ENCODE assay signal across 8 cellular contexts in the genomic region with DNA sequence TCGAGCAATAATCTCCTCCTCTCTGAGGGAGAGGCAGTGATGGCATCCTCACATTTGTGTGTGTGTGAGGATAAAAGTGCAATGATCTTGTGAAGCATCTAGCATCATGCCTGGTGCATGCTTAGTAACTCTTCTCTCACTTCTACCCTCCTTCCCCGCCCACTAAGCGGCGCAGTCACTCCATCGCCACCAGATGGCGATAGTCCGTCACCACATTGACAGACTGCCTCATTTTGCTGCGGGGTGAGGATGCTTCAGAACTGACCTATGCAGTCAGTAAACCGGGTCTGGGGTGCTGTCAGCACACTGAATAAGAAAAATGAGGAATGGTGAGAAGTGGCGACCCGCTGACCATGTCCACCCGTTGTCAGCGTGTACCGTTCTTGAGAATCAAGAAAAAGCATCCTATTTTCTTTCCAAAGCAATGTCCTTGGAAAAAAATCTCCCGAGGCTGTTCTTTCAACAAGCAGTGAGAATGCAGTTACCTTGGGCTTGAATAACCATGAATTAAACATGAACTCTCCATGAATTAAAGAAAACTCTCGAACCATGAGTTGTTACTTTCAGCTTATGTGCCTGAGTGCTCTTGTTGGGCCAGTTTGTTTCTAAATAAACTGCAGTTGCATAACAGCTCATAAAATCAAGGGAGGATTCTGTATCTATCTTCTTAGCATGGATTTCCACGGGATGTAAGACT. TPM values are rescaled to one million over a fixed set of nuclear protein-coding genes. Genes with fewer than 3 reads are reported as not detected.
DNase-seq lines count a peak whose midpoint lies in the region; ATAC-seq and TF ChIP-seq lines count a peak whose summit lies in the region.

No MANE protein-coding gene starts in this region.

- no peak overlapping the region for H3K27ac Mint-ChIP-seq in GM23338

- H3K9me2 ChIP-seq in GM23338 (ENCODE audit: insufficient read depth): no peaks in the 10 kb centered on the region

- no peaks in the 10 kb centered on the region for H3K9me3 ChIP-seq in testis

- H3K4me3 ChIP-seq in GM23338 (no peak overlapping the region), LNCaP clone FGC (ENCODE audit: low read depth, low read length) (no peak overlapping the region), testis (no peak overlapping the region)

- ATAC-seq in GM23338 (peak; percentile 91), foreskin keratinocyte (peak; percentile 89), omental fat pad (ENCODE audit: low FRiP score) (peak; percentile 84)

- H3K9me3 Mint-ChIP-seq in GM23338: no peaks in the 10 kb centered on the region

- no peak overlapping the region for H3K4me2 ChIP-seq in GM23338

- no peaks in the 10 kb centered on the region for H3K79me2 ChIP-seq in GM23338 (replicated peaks; ENCODE audit: insufficient read depth)

- intact Hi-C loops in testis (cut with DNase I; ENCODE audit: low total_unique reads): no loop called here

- H3K27me3 ChIP-seq in GM23338 (ENCODE audit: insufficient read depth) (no peaks in the 10 kb centered on the region), foreskin keratinocyte (peaks cover 10% of the 10 kb centered on the region), testis (no peaks in the 10 kb centered on the region)

- H3K4me1 Mint-ChIP-seq in GM23338: peaks cover 23% of the 10 kb centered on the region

- H4K20me1 ChIP-seq in GM23338 (replicated peaks; ENCODE audit: insufficient read depth): no peaks in the 10 kb centered on the region

- no peaks in the 10 kb centered on the region for H3K36me3 Mint-ChIP-seq in GM23338 (ENCODE audit: low read depth)

- H3K36me3 ChIP-seq in GM23338 (ENCODE audit: insufficient read depth) (no peaks in the 10 kb centered on the region), testis (ENCODE audit: low read depth, missing control alignments) (no peaks in the 10 kb centered on the region)

- H3K27me3 Mint-ChIP-seq in GM23338 (ENCODE audit: insufficient read depth, low read depth, poor library complexity): peaks cover 7% of the 10 kb centered on the region

- TF ChIP-seq POLR2A in testis (IDR thresholded peaks at IDR 0.05): no peak

- H3F3A ChIP-seq in GM23338 (replicated peaks; ENCODE audit: low read depth): no peaks in the 10 kb centered on the region

- no peak overlapping the region for H3K4me3 Mint-ChIP-seq in GM23338

- H2AFZ ChIP-seq in GM23338: no peak overlapping the region

- DNase-seq in ELR (ENCODE audit: low read depth): peak; percentile 76
- DNase-seq in GM23338 (ENCODE audit: low spot score): peak; percentile 91
- peak; percentile 32 for DNase-seq in LNCaP clone FGC (ENCODE audit: low read depth)
- DNase-seq in SHP77 treated with DMSO at 0.1 percent for 48 hours (lab: John Stamatoyannopoulos, UW): peak; percentile 31
- peak; percentile 10 for DNase-seq in activated gamma-delta T cell (lab: John Stamatoyannopoulos, UW)
- DNase-seq in foreskin keratinocyte: peak; percentile 29 to 59
- peak; percentile 34 for DNase-seq in omental fat pad (ENCODE audit: low spot score)
- DNase-seq in testis: peak; percentile 87

- no peak overlapping the region for H3K27ac ChIP-seq in GM23338 (ENCODE audit: low read depth)
- H3K27ac ChIP-seq in foreskin keratinocyte: no peak overlapping the region
- H3K27ac ChIP-seq in testis: no peak overlapping the region

- TF ChIP-seq CTCF in GM23338 (conservative IDR thresholded peaks at IDR 0.05; ENCODE audit: low read depth in 2 of 2) (peak; percentile 97 to 99), LNCaP clone FGC (IDR thresholded peaks at IDR 0.05; ENCODE audit: control insufficient read depth, extremely low read depth, insufficient read depth) (peak; percentile 96), foreskin keratinocyte (conservative IDR thresholded peaks at IDR 0.05) (peak; percentile 94), omental fat pad (IDR thresholded peaks at IDR 0.05) (peak in 1 of 3 donors; percentile 54), testis (IDR thresholded peaks at IDR 0.05) (peak; percentile 85 to 92 (median 88))

- 16 to 22% methylated on average over 17 of the region's 17 CpGs for WGBS in testis, 2 donors

- H3K4me1 ChIP-seq in GM23338 (ENCODE audit: insufficient read depth) (peaks cover 17% of the 10 kb centered on the region), foreskin keratinocyte (peaks cover 10% of the 10 kb centered on the region), testis (no peaks in the 10 kb centered on the region)

TF ChIP-seq in GM23338, 12 proteins besides CTCF, POLR2A, EP300 and RAD21:
- TF ChIP-seq EZH2phosphoT487 (IDR thresholded peaks at IDR 0.05; ENCODE audit: unreplicated experiment): no peak
- no peak for TF ChIP-seq ZNF114 (CRISPR knock-in tag; IDR thresholded peaks at IDR 0.05)
- TF ChIP-seq, protein P1, sequence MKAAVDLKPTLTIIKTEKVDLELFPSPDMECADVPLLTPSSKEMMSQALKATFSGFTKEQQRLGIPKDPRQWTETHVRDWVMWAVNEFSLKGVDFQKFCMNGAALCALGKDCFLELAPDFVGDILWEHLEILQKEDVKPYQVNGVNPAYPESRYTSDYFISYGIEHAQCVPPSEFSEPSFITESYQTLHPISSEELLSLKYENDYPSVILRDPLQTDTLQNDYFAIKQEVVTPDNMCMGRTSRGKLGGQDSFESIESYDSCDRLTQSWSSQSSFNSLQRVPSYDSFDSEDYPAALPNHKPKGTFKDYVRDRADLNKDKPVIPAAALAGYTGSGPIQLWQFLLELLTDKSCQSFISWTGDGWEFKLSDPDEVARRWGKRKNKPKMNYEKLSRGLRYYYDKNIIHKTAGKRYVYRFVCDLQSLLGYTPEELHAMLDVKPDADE (IDR thresholded peaks at IDR 0.05): no peak
- no peak for TF ChIP-seq NANOG (IDR thresholded peaks at IDR 0.05; ENCODE audit: borderline replicate concordance)
TF ChIP-seq in GM23338: peak in this region for 0.

RNA-seq across cellular contexts. Expression of a gene that starts 37.3 kb away (rescaled TPM):
- total RNA-seq in GM23338 (2014; rRNA removed; shearing (Covaris generic)): 52.0 and 58.7 TPM in 2 replicates
- polyA plus RNA-seq in GM23338 (2016; fragmentation: Nextera tagmentation; extraction: Ambion mirVana): 45.1 and 50.5 TPM in 2 replicates
- 19.8 and 22.2 TPM in 2 replicates for total RNA-seq in foreskin keratinocyte
- polyA plus RNA-seq in foreskin keratinocyte: 26.6 and 29.7 TPM in 2 replicates
- 1 to 10 TPM; 3.8 to 6.5 (median 4.1) TPM for total RNA-seq in omental fat pad
- total RNA-seq in testis: 10 to 100 TPM; 26.4 to 28.8 TPM
- 19.0 TPM for polyA plus RNA-seq in testis (ENCODE audit: insufficient read depth, low read depth, low replicate concordance)

Comparison
In these comparisons a context has a peak if more than half of its experiments do, and no peak if none do; other contexts are left out.
1. DNase-seq: peak in every context shown above with its lines; median percentile 91 in GM23338; 87 in testis; 76 in ELR; 44 in foreskin keratinocyte; 34 in omental fat pad; 32 in LNCaP clone FGC; 31 in SHP77 treated with DMSO at 0.1 percent for 48 hours; 10 in activated gamma-delta T cell.